1 cellular context compared by ENCODE assay signal in the genomic region with DNA sequence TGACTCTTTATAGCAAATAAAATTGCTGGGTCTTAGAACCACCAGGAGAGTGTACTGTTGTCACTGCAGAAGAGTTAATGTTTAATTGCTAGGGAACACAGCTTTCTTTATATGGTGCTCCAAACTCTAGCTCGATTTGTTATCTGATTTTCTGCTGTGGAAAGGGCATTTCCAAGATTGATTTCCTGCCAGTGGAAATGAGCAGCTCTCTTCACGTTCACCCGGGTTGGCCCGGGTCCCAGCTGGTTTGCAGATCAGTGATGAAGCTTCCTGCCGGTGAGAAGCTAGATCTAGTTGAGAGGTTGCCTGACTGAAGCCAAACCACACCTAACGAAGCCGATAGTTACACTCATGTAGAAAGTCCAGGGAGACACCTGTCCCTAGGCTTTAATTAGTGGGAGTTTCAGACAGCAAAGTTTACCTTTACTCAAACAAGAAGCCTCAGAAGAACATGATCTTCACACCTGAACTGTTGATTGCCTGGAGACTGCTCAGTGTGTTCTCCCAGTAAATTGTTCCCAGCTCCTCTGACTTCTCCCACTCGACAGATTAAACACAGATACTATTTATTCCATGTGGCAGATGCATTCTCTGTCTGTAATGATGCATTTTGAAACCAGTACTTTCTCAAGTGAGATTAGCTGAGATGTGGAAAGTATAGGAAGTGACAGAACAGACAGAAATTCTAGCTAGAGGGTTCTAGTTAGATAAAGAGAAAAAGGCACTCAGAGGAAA.
A peak's percentile ranks its signal among the peaks of the same experiment; 100 is the strongest.
TF ChIP-seq lines count a peak whose summit lies in the region.

No MANE protein-coding gene starts in this region.

TF ChIP-seq in HepG2, 621 proteins besides CTCF, POLR2A, EP300 and RAD21 (continued from another document and continues in another):
- TF ChIP-seq SOX13 (IDR thresholded peaks at IDR 0.05) (no peak), SOX13 (CRISPR knock-in tag; conservative IDR thresholded peaks at IDR 0.05 in 1 of 2, IDR thresholded peaks at IDR 0.05 in 1 of 2) (peak in 1 of 2 experiments; percentile 56; a peak in 1 of 4 replicates), GTF3A (CRISPR knock-in tag; conservative IDR thresholded peaks at IDR 0.05) (no peak), ZNF773 (CRISPR knock-in tag; IDR thresholded peaks at IDR 0.05; ENCODE audit: borderline replicate concordance) (no peak), ZNF354B (CRISPR knock-in tag; IDR thresholded peaks at IDR 0.05) (no peak), ZNF563 (CRISPR knock-in tag; IDR thresholded peaks at IDR 0.05) (no peak), ZSCAN5A (CRISPR knock-in tag; IDR thresholded peaks at IDR 0.05; ENCODE audit: borderline replicate concordance) (peak; percentile 73; the same call in 1 of the 2 replicates), NFRKB (IDR thresholded peaks at IDR 0.05) (no peak), ZBTB38 (CRISPR knock-in tag; IDR thresholded peaks at IDR 0.05) (no peak), IRF9 (CRISPR knock-in tag; IDR thresholded peaks at IDR 0.05; ENCODE audit: borderline replicate concordance) (no peak), E2F2 (CRISPR knock-in tag; IDR thresholded peaks at IDR 0.05; ENCODE audit: borderline replicate concordance) (no peak), ZXDC (CRISPR knock-in tag; IDR thresholded peaks at IDR 0.05) (no peak), ZNF432 (CRISPR knock-in tag; IDR thresholded peaks at IDR 0.05; ENCODE audit: borderline replicate concordance) (no peak), SRSF1 (optimal IDR thresholded peaks at IDR 0.05; ENCODE audit: low read depth, low read length) (no peak), MTF1 (CRISPR knock-in tag; IDR thresholded peaks at IDR 0.05) (no peak), ZNF883 (CRISPR knock-in tag; IDR thresholded peaks at IDR 0.05; ENCODE audit: not compliant biosample characterization) (no peak), TCF12 (IDR thresholded peaks at IDR 0.05) (no peak), TCF12 (CRISPR knock-in tag; IDR thresholded peaks at IDR 0.05) (no peak), ARNT2 (CRISPR knock-in tag; IDR thresholded peaks at IDR 0.05; ENCODE audit: low read depth) (no peak), ZEB1 (IDR thresholded peaks at IDR 0.05; ENCODE audit: insufficient replicate concordance, low read depth) (peak; percentile 72), SMC3 (IDR thresholded peaks at IDR 0.05; ENCODE audit: low read length) (peak; percentile 34; the same call in 1 of the 2 replicates), FOXA3 (CRISPR knock-in tag; IDR thresholded peaks at IDR 0.05) (peak; percentile 43; the same call in 1 of the 2 replicates), TARDBP (CRISPR knock-in tag; IDR thresholded peaks at IDR 0.05) (peak; percentile 62), ZHX1 (CRISPR knock-in tag; IDR thresholded peaks at IDR 0.05; ENCODE audit: low read depth) (no peak), RFX5 (IDR thresholded peaks at IDR 0.05; ENCODE audit: low read depth, low read length) (no peak), ZNF746 (CRISPR knock-in tag; IDR thresholded peaks at IDR 0.05) (no peak; the same call in 1 of the 2 replicates), ZNF556 (CRISPR knock-in tag; IDR thresholded peaks at IDR 0.05; ENCODE audit: borderline replicate concordance) (0 out of 2 replicates have a peak, but pooled peaks have one; percentile 25), NCOA1 (CRISPR knock-in tag; IDR thresholded peaks at IDR 0.05) (no peak), ISL2 (CRISPR knock-in tag; IDR thresholded peaks at IDR 0.05) (peak; percentile 20; the same call in 1 of the 2 replicates), RBM39 (IDR thresholded peaks at IDR 0.05; ENCODE audit: low read depth, low read length, poor library complexity, severe bottlenecking) (no peak), FOSL1 (CRISPR knock-in tag; IDR thresholded peaks at IDR 0.05; ENCODE audit: borderline replicate concordance) (no peak), ZNF713 (CRISPR knock-in tag; IDR thresholded peaks at IDR 0.05) (no peak), BRD4 (CRISPR knock-in tag; IDR thresholded peaks at IDR 0.05) (0 out of 2 replicates have a peak, but pooled peaks have one; percentile 26), MZF1 (CRISPR knock-in tag; IDR thresholded peaks at IDR 0.05; ENCODE audit: borderline replicate concordance) (no peak), ZNF501 (CRISPR knock-in tag; IDR thresholded peaks at IDR 0.05) (0 out of 2 replicates have a peak, but pooled peaks have one; percentile 57), GRHL1 (CRISPR knock-in tag; conservative IDR thresholded peaks at IDR 0.05) (no peak), ZNF772 (CRISPR knock-in tag; IDR thresholded peaks at IDR 0.05) (no peak; the same call in 1 of the 2 replicates), ZNF446 (CRISPR knock-in tag; IDR thresholded peaks at IDR 0.05) (no peak), DBP (CRISPR knock-in tag; IDR thresholded peaks at IDR 0.05; ENCODE audit: not compliant biosample characterization) (no peak), CENPBD1 (CRISPR knock-in tag; IDR thresholded peaks at IDR 0.05; ENCODE audit: borderline replicate concordance, low read depth) (no peak), ZNF790 (CRISPR knock-in tag; IDR thresholded peaks at IDR 0.05; ENCODE audit: borderline replicate concordance) (no peak), ZKSCAN8 (CRISPR knock-in tag; IDR thresholded peaks at IDR 0.05; ENCODE audit: borderline replicate concordance) (peak; percentile 36; the same call in 1 of the 2 replicates), ZNF207 (IDR thresholded peaks at IDR 0.05; ENCODE audit: borderline replicate concordance) (no peak)
- TF ChIP-seq, protein P1, sequence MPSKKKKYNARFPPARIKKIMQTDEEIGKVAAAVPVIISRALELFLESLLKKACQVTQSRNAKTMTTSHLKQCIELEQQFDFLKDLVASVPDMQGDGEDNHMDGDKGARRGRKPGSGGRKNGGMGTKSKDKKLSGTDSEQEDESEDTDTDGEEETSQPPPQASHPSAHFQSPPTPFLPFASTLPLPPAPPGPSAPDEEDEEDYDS (CRISPR knock-in tag; IDR thresholded peaks at IDR 0.05), result peak; percentile 54; the same call in 1 of the 2 replicates
- TF ChIP-seq, protein P2, sequence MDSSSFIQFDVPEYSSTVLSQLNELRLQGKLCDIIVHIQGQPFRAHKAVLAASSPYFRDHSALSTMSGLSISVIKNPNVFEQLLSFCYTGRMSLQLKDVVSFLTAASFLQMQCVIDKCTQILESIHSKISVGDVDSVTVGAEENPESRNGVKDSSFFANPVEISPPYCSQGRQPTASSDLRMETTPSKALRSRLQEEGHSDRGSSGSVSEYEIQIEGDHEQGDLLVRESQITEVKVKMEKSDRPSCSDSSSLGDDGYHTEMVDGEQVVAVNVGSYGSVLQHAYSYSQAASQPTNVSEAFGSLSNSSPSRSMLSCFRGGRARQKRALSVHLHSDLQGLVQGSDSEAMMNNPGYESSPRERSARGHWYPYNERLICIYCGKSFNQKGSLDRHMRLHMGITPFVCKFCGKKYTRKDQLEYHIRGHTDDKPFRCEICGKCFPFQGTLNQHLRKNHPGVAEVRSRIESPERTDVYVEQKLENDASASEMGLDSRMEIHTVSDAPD (CRISPR knock-in tag; IDR thresholded peaks at IDR 0.05), result peak; percentile 83; the same call in 1 of the 2 replicates
- TF ChIP-seq, protein P3, sequence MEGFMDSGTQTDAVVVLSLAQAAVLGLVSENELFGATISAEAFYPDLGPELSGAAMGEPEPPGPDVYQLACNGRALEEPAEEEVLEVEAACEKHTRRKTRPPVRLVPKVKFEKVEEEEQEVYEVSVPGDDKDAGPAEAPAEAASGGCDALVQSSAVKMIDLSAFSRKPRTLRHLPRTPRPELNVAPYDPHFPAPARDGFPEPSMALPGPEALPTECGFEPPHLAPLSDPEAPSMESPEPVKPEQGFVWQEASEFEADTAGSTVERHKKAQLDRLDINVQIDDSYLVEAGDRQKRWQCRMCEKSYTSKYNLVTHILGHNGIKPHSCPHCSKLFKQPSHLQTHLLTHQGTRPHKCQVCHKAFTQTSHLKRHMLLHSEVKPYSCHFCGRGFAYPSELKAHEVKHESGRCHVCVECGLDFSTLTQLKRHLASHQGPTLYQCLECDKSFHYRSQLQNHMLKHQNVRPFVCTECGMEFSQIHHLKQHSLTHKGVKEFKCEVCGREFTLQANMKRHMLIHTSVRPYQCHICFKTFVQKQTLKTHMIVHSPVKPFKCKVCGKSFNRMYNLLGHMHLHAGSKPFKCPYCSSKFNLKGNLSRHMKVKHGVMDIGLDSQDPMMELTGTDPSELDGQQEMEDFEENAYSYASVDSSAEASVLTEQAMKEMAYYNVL (CRISPR knock-in tag; IDR thresholded peaks at IDR 0.05; ENCODE audit: borderline replicate concordance), result no peak
